Comparison of ENCODE assay signal across 17 cellular contexts in genomic region chr6:110980227-110980626, GRCh38. TPM values are rescaled to one million over a fixed set of nuclear protein-coding genes. Genes with fewer than 3 reads are reported as not detected.
DNase-seq lines count a peak whose midpoint lies in the region; ATAC-seq and TF ChIP-seq lines count a peak whose summit lies in the region.
"Had no signal": no experiment of that assay in that cellular context is flagged by ENCODE, and none has a peak within 500 bp of the region (broad histone marks: within the 10 kb centered on the region; RNA-seq: fewer than 3 reads in every experiment).

No MANE protein-coding gene starts in this region.

- H3K9me1 ChIP-seq in IMR-90 (ENCODE audit: insufficient read depth, low read length) = no peaks in the 10 kb centered on the region

- H3K4me1 ChIP-seq in IMR-90 (ENCODE audit: control insufficient read depth, insufficient read depth, low read length) (peaks cover 3% of the 10 kb centered on the region; the same call in 1 of the 2 replicates), neural progenitor cell (no peaks in the 10 kb centered on the region)

- TF ChIP-seq RAD21 in IMR-90 (IDR thresholded peaks at IDR 0.05; ENCODE audit: low read length) = no peak

- peaks cover 32% of the 10 kb centered on the region for H3K4me1 Mint-ChIP-seq in activated CD8-positive, alpha-beta memory T cell treated with anti-CD3 and anti-CD28 coated beads, Interleukin-2, amount 10 ng/mL, durations not matched to agents 7 days and 5 days
- peaks cover 29% of the 10 kb centered on the region for H3K4me1 Mint-ChIP-seq in activated naive CD8-positive, alpha-beta T cell treated with anti-CD3 and anti-CD28 coated beads, Interleukin-2, amount 50 U/mL, for 24 hours
- H3K4me1 Mint-ChIP-seq in neural progenitor cell = peaks cover 16% of the 10 kb centered on the region

- intact Hi-C loops in IMR-90 (cut with micrococcal nuclease) = no loop called here

- POLR2A ChIA-PET in IMR-90 (lab: Charles Lee; ENCODE audit: unreplicated experiment) = no interaction called here

- peaks cover 17 to 34% of the 10 kb centered on the region in 2 experiments for H3K79me1 ChIP-seq in IMR-90 (ENCODE audit: low read depth in 1 of 2, low read length in 2 of 2)

- peaks cover 16% of the 10 kb centered on the region for H3F3A ChIP-seq in neural progenitor cell (ENCODE audit: low read depth)

- TF ChIP-seq CTCF in IMR-90 (conservative IDR thresholded peaks at IDR 0.05; ENCODE audit: low read depth, low read length) (no peak), neural progenitor cell (IDR thresholded peaks at IDR 0.05) (no peak)

- H4K20me1 ChIP-seq in IMR-90 (ENCODE audit: insufficient read depth, low read length) (no peaks in the 10 kb centered on the region), neural progenitor cell (ENCODE audit: low read depth) (no peaks in the 10 kb centered on the region)

- H3K79me2 ChIP-seq in neural progenitor cell (ENCODE audit: low read depth) = peaks cover 34% of the 10 kb centered on the region

- H3K27ac Mint-ChIP-seq in activated CD8-positive, alpha-beta memory T cell treated with anti-CD3 and anti-CD28 coated beads, Interleukin-2, amount 10 ng/mL, durations not matched to agents 7 days and 5 days = peak overlapping the region; percentile 47
- H3K27ac Mint-ChIP-seq in activated naive CD8-positive, alpha-beta T cell treated with anti-CD3 and anti-CD28 coated beads, Interleukin-2, amount 50 U/mL, for 24 hours = no peak overlapping the region
- no peak overlapping the region for H3K27ac Mint-ChIP-seq in neural progenitor cell

- H2AK5ac ChIP-seq in IMR-90 (ENCODE audit: low read depth, low read length) = no peak overlapping the region

- no peak overlapping the region for H4K8ac ChIP-seq in IMR-90 (ENCODE audit: low read depth in 2 of 2, low read length in 2 of 2)

- BruUV-seq in IMR-90 (replicated peaks; lab: Mats Ljungman, UMichigan) = no TSS peak

- H2AK9ac ChIP-seq in IMR-90 (replicated peaks; ENCODE audit: low read depth, low read length, poor library complexity) = no peak overlapping the region

- peaks cover 12% of the 10 kb centered on the region for H3K36me3 Mint-ChIP-seq in activated CD8-positive, alpha-beta memory T cell treated with anti-CD3 and anti-CD28 coated beads, Interleukin-2, amount 10 ng/mL, durations not matched to agents 7 days and 5 days
- peaks cover 28% of the 10 kb centered on the region for H3K36me3 Mint-ChIP-seq in activated naive CD8-positive, alpha-beta T cell treated with anti-CD3 and anti-CD28 coated beads, Interleukin-2, amount 50 U/mL, for 24 hours (ENCODE audit: low read depth)
- peaks cover 27% of the 10 kb centered on the region for H3K36me3 Mint-ChIP-seq in neural progenitor cell

- WGBS in IMR-90 (ENCODE audit: extremely low coverage in 2 of 2, insufficient read length in 1 of 2), 2 experiments = 100% methylated on average over 1 of the region's 5 CpGs; no CpG with 5 or more reads in 1 of the 2 experiments

- H3K27ac ChIP-seq in IMR-90 (ENCODE audit: insufficient read depth, low read length) (no peak overlapping the region), neural progenitor cell (no peak overlapping the region)
- H3K27ac ChIP-seq: heart right ventricle, ovary, Peyer's patch, skin epidermis, WERI-Rb-1 had no signal

- H3K36me3 ChIP-seq in IMR-90 (ENCODE audit: control insufficient read depth, insufficient read depth, low read length) (no peaks in the 10 kb centered on the region), neural progenitor cell (peaks cover 10% of the 10 kb centered on the region)
- H3K36me3 ChIP-seq: ovary, Peyer's patch had no signal

- no peak overlapping the region for H4K91ac ChIP-seq in IMR-90 (ENCODE audit: insufficient read depth, low read depth, low read length)

- no peak overlapping the region for H3K56ac ChIP-seq in IMR-90 (ENCODE audit: extremely low read depth, insufficient read depth, low read length)

- H2BK120ac ChIP-seq in IMR-90 (ENCODE audit: low read depth, low read length) = no peak overlapping the region

- H2AFZ ChIP-seq in IMR-90 (replicated peaks; ENCODE audit: low read length, poor library complexity) (no peak overlapping the region), neural progenitor cell (replicated peaks) (no peak overlapping the region)

- no peak overlapping the region for H3K23ac ChIP-seq in IMR-90 (ENCODE audit: low read depth, low read length)

- dilution Hi-C loops in IMR-90 (cut with HindIII; ENCODE audit: low sequenced_read_pairs, unreplicated experiment) = no loop called here

- no peak overlapping the region for H2BK5ac ChIP-seq in IMR-90 (ENCODE audit: low read depth, low read length, poor library complexity, severe bottlenecking)

- CTCF ChIA-PET in activated CD8-positive, alpha-beta memory T cell treated with anti-CD3 and anti-CD28 coated beads, Interleukin-2, amount 10 ng/mL, durations not matched to agents 7 days and 5 days (lab: Charles Lee) = no interaction called here
- CTCF ChIA-PET in IMR-90 (lab: Yijun Ruan, JAX) = no interaction called here

- H3K4ac ChIP-seq in IMR-90 (ENCODE audit: low read depth, low read length) = no peak overlapping the region

- no peaks in the 10 kb centered on the region for H3K27me3 ChIP-seq in IMR-90 (ENCODE audit: control insufficient read depth, insufficient read depth, low read length)
- no peaks in the 10 kb centered on the region for H3K27me3 ChIP-seq in neural progenitor cell
- H3K27me3 ChIP-seq: heart right ventricle, ovary, Peyer's patch had no signal

- H3K4me2 ChIP-seq in IMR-90 (ENCODE audit: low read depth, low read length) = no peak overlapping the region
- no peak overlapping the region for H3K4me2 ChIP-seq in neural progenitor cell

- no peak overlapping the region for H4K5ac ChIP-seq in IMR-90 (ENCODE audit: low read depth, low read length)

- peak overlapping the region; percentile 98 for H3K4me3 Mint-ChIP-seq in activated CD8-positive, alpha-beta memory T cell treated with anti-CD3 and anti-CD28 coated beads, Interleukin-2, amount 10 ng/mL, durations not matched to agents 7 days and 5 days
- peak overlapping the region; percentile 99 for H3K4me3 Mint-ChIP-seq in activated naive CD8-positive, alpha-beta T cell treated with anti-CD3 and anti-CD28 coated beads, Interleukin-2, amount 50 U/mL, for 24 hours
- peak overlapping the region; percentile 99 for H3K4me3 Mint-ChIP-seq in neural progenitor cell

- no peaks in the 10 kb centered on the region for H3K27me3 Mint-ChIP-seq in activated CD8-positive, alpha-beta memory T cell treated with anti-CD3 and anti-CD28 coated beads, Interleukin-2, amount 10 ng/mL, durations not matched to agents 7 days and 5 days
- H3K27me3 Mint-ChIP-seq in activated naive CD8-positive, alpha-beta T cell treated with anti-CD3 and anti-CD28 coated beads, Interleukin-2, amount 50 U/mL, for 24 hours = no peaks in the 10 kb centered on the region
- H3K27me3 Mint-ChIP-seq in neural progenitor cell (ENCODE audit: insufficient read depth, low read depth) = peaks cover 2% of the 10 kb centered on the region

- in situ Hi-C loops in IMR-90 (cut with MboI; ENCODE audit: low sequenced_read_pairs) = no loop called here

- H3K14ac ChIP-seq in IMR-90 (replicated peaks; ENCODE audit: low read depth, low read length) = no peak overlapping the region

- no peak overlapping the region for H3K18ac ChIP-seq in IMR-90 (ENCODE audit: low read depth, low read length)

- H3K4me3 ChIP-seq in IMR-90 (ENCODE audit: insufficient read depth, low read depth, low read length) (no peak overlapping the region), neural progenitor cell (no peak overlapping the region)
- H3K4me3 ChIP-seq: HAP-1, ovary, Peyer's patch, skin epidermis had no signal

- ATAC-seq in activated CD8-positive, alpha-beta memory T cell treated with anti-CD3 and anti-CD28 coated beads, Interleukin-2, amount 10 ng/mL, durations not matched to agents 7 days and 5 days = no peak
- no peak for ATAC-seq in IMR-90 (ENCODE audit: low read depth)
- no peak for ATAC-seq in activated naive CD8-positive, alpha-beta T cell treated with anti-CD3 and anti-CD28 coated beads, Interleukin-2, amount 50 U/mL, for 24 hours
- ATAC-seq in GM21515 (IDR thresholded peaks at IDR 0.05; ENCODE audit: unreplicated experiment) = no peak
- ATAC-seq in HG03025 (IDR thresholded peaks at IDR 0.05; ENCODE audit: low FRiP score, unreplicated experiment) = no peak
- ATAC-seq: heart right ventricle had no signal

- H3K9ac ChIP-seq in IMR-90 (ENCODE audit: low read depth, low read length) = no peak overlapping the region
- no peak overlapping the region for H3K9ac ChIP-seq in neural progenitor cell

- no peaks in the 10 kb centered on the region for H3K9me3 Mint-ChIP-seq in activated CD8-positive, alpha-beta memory T cell treated with anti-CD3 and anti-CD28 coated beads, Interleukin-2, amount 10 ng/mL, durations not matched to agents 7 days and 5 days (ENCODE audit: low read depth)
- no peaks in the 10 kb centered on the region for H3K9me3 Mint-ChIP-seq in activated naive CD8-positive, alpha-beta T cell treated with anti-CD3 and anti-CD28 coated beads, Interleukin-2, amount 50 U/mL, for 24 hours
- peaks cover 23% of the 10 kb centered on the region for H3K9me3 Mint-ChIP-seq in neural progenitor cell

- H2BK20ac ChIP-seq in IMR-90 (ENCODE audit: low read depth, low read length) = no peak overlapping the region

- no peak overlapping the region for H2BK15ac ChIP-seq in IMR-90 (ENCODE audit: low read depth, low read length)

- no peak for TF ChIP-seq POLR2A in IMR-90 (IDR thresholded peaks at IDR 0.05; ENCODE audit: low read depth, low read length)

- H3K9me3 ChIP-seq in IMR-90 (ENCODE audit: control insufficient read depth, insufficient read depth, low read length) = no peaks in the 10 kb centered on the region
- no peaks in the 10 kb centered on the region for H3K9me3 ChIP-seq in neural progenitor cell (ENCODE audit: low read depth)
- H3K9me3 ChIP-seq: HAP-1, heart right ventricle, ovary, Peyer's patch had no signal

- DNase-seq in activated CD8-positive, alpha-beta memory T cell treated with anti-CD3 and anti-CD28 coated beads, Interleukin-2, amount 10 ng/mL, durations not matched to agents 7 days and 5 days = no peak
- DNase-seq in activated CD8-positive, alpha-beta memory T cell treated with anti-CD3 and anti-CD28 coated beads, Interleukin-2, amount 50 U/mL, for 4 hours = no peak
- DNase-seq in IMR-90 (no peak), neural progenitor cell (ENCODE audit: low spot score) (no peak)
- DNase-seq in activated naive CD8-positive, alpha-beta T cell treated with anti-CD3 and anti-CD28 coated beads, Interleukin-2, amount 50 U/mL, for 24 hours = no peak
- DNase-seq in activated CD8-positive, alpha-beta memory T cell treated with anti-CD3 and anti-CD28 coated beads, Interleukin-2, amount 50 U/mL, for 48 hours = no peak
- DNase-seq: COR-L47, heart right ventricle, NCI-H2029 treated with DMSO at 0.1 percent for 48 hours, NCI-H69, ovary, Peyer's patch, WERI-Rb-1 had no signal

RNA-seq across cellular contexts. Expression of gene RPF2, which starts 1.6 kb away (rescaled TPM):
- 10 to 100 TPM; 26.4 to 32.6 TPM for total RNA-seq in activated CD8-positive, alpha-beta memory T cell treated with anti-CD3 and anti-CD28 coated beads, Interleukin-2, amount 10 ng/mL, durations not matched to agents 7 days and 5 days
- total RNA-seq in IMR-90 (2012; rRNA removed) = 17.7 and 38.3 TPM in 2 replicates
- 13.6 and 18.9 TPM in 2 replicates for polyA plus RNA-seq in IMR-90 (2012; rRNA removed)
- polyA plus RNA-seq in IMR-90 (2012; cell fraction: cytosol; rRNA removed) = 1.9 and 3.7 TPM in 2 replicates
- 0.61 and 6.6 TPM in 2 replicates for polyA plus RNA-seq in IMR-90 (2012; cell fraction: nucleus; rRNA removed; ENCODE audit: low replicate concordance)
- 27.3 and 51.9 TPM in 2 replicates for total RNA-seq in neural progenitor cell (ENCODE audit: low replicate concordance)

RNA-seq across cellular contexts. Expression of gene GTF3C6, which starts 21.7 kb away (rescaled TPM):
- 100 to 1,000 TPM in 1 of 2 experiments, 10 to 100 TPM in 1; 84.6 to 123 TPM for total RNA-seq in activated CD8-positive, alpha-beta memory T cell treated with anti-CD3 and anti-CD28 coated beads, Interleukin-2, amount 10 ng/mL, durations not matched to agents 7 days and 5 days
- total RNA-seq in IMR-90 (2012; rRNA removed) = 10.4 and 42.5 TPM in 2 replicates
- polyA plus RNA-seq in IMR-90 (2012; rRNA removed) = 32.5 and 40.5 TPM in 2 replicates
- 4.0 and 10.3 TPM in 2 replicates for polyA plus RNA-seq in IMR-90 (2012; cell fraction: cytosol; rRNA removed)
- polyA plus RNA-seq in IMR-90 (2012; cell fraction: nucleus; rRNA removed; ENCODE audit: low replicate concordance) = 0.53 and 4.8 TPM in 2 replicates
- 47.0 and 105 TPM in 2 replicates for total RNA-seq in neural progenitor cell (ENCODE audit: low replicate concordance)
